In the genomic region with DNA sequence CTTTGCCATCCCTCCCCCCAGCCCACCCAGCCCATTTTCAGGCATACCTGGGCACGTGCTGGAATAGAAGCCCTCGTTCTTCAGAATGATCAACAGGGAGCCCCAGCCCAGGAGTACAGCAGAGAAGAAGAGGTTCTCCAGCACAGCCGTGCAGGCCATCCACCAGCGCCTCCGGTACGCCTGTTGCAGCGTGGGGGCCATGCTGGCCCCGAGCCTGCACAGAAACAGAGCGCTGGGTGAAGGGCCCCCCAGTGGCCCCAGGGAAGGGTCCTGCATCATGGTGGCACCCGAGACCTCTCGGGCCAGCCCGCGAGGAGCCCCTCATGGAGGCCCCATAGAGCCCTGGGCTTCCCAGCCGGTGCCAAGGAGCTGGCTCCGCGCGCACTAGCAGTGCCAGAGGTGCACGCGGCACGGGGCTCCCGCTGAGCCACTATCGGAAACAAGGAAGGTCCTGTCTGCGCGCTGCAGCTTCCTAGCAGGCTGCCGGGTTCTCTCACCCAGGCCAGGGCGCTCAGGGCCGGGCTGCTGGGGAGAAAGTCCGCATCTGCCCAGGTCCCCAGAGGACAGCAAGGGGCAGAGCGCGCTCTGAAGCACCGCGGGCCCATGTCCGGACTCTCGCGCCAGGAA, we compare ENCODE assay signal across 8 cellular contexts. TPM values are rescaled to one million over a fixed set of nuclear protein-coding genes. Genes with fewer than 3 reads are reported as not detected.
DNase-seq lines count a peak whose midpoint lies in the region; ATAC-seq and TF ChIP-seq lines count a peak whose summit lies in the region.

No MANE protein-coding gene starts in this region.

- H3K27ac Mint-ChIP-seq in activated CD4-positive, alpha-beta T cell treated with anti-CD3 and anti-CD28 coated beads for 36 hours: peak overlapping the region; percentile 91
- no peak overlapping the region for H3K27ac Mint-ChIP-seq in MCF 10A (ENCODE audit: low read depth, unreplicated experiment)

- CTCF ChIA-PET in activated CD4-positive, alpha-beta T cell treated with anti-CD3 and anti-CD28 coated beads for 36 hours (lab: Charles Lee): interaction anchor here (0.5 to 9.0 kb wide), 13 partner anchors 8 to 264 kb away, joined by 3 to 112 read pairs (median 4); a partner anchor contains a TSS
- CTCF ChIA-PET in RWPE1 (lab: Yijun Ruan, JAX) (interaction anchor here (0.6 to 4.5 kb wide), 3 partner anchors 20 to 1054 kb away, joined by 3 to 28 read pairs (median 5); no protein-coding TSS in a partner anchor), MCF 10A (lab: Yijun Ruan, JAX) (interaction anchor here (0.6 to 7.1 kb wide), 6 partner anchors 13 to 230 kb away, joined by 3 to 70 read pairs (median 6); no protein-coding TSS in a partner anchor)

- POLR2A ChIA-PET in activated CD4-positive, alpha-beta T cell treated with anti-CD3 and anti-CD28 coated beads for 36 hours (lab: Charles Lee): interaction anchor here (0.6 to 1.7 kb wide), 5 partner anchors 10 to 198 kb away, joined by 3 to 4 read pairs (median 3); a partner anchor contains a TSS
- POLR2A ChIA-PET in RWPE1 (lab: Yijun Ruan, JAX; ENCODE audit: low non-redundant PET): no interaction called here
- POLR2A ChIA-PET in MCF 10A (lab: Yijun Ruan, JAX): interaction anchor here (1.0 to 1.3 kb wide), 3 partner anchors 56 to 202 kb away, joined by 3 to 5 read pairs (median 3); no protein-coding TSS in a partner anchor

- TF ChIP-seq CTCF in RWPE1 (conservative IDR thresholded peaks at IDR 0.05; ENCODE audit: low read depth) (no peak), MCF 10A (IDR thresholded peaks at IDR 0.05; ENCODE audit: unreplicated experiment) (no peak)

- H3K27ac ChIP-seq in RWPE1: peak overlapping the region; percentile 63

- BruUV-seq in MCF 10A (replicated peaks; lab: Mats Ljungman, UMichigan): no TSS peak

- peak; percentile 49 for ATAC-seq in activated CD4-positive, alpha-beta T cell treated with anti-CD3 and anti-CD28 coated beads for 36 hours
- ATAC-seq in HG03135 (IDR thresholded peaks at IDR 0.05; ENCODE audit: unreplicated experiment) (peak; percentile 37), left colon (peak; percentile 83)

- H3K4me1 Mint-ChIP-seq in activated CD4-positive, alpha-beta T cell treated with anti-CD3 and anti-CD28 coated beads for 36 hours: peaks cover 31% of the 10 kb centered on the region
- no peaks in the 10 kb centered on the region for H3K4me1 Mint-ChIP-seq in MCF 10A (ENCODE audit: insufficient read depth, unreplicated experiment)

- peaks cover 2% of the 10 kb centered on the region for H3K36me3 Mint-ChIP-seq in activated CD4-positive, alpha-beta T cell treated with anti-CD3 and anti-CD28 coated beads for 36 hours (ENCODE audit: low read depth)
- no peaks in the 10 kb centered on the region for H3K36me3 Mint-ChIP-seq in MCF 10A (ENCODE audit: insufficient read depth, unreplicated experiment)

- no peaks in the 10 kb centered on the region for H3K27me3 Mint-ChIP-seq in activated CD4-positive, alpha-beta T cell treated with anti-CD3 and anti-CD28 coated beads for 36 hours
- H3K27me3 Mint-ChIP-seq in MCF 10A (ENCODE audit: insufficient read depth, unreplicated experiment): no peaks in the 10 kb centered on the region

- intact Hi-C loops in activated CD4-positive, alpha-beta T cell treated with anti-CD3 and anti-CD28 coated beads for 36 hours (cut with DNase I, micrococcal nuclease): loop anchor here (1.0 to 2.0 kb wide), 3 partner anchors 13 to 21 kb away; no protein-coding TSS in a partner anchor
- intact Hi-C loops in MCF 10A (cut with micrococcal nuclease): no loop called here
- intact Hi-C loops in left colon (cut with DNase I, micrococcal nuclease): no loop called here

- peak; percentile 65 for DNase-seq in activated CD4-positive, alpha-beta T cell treated with anti-CD3 and anti-CD28 coated beads for 36 hours
- no peak for DNase-seq in activated CD4-positive, alpha-beta T cell treated with anti-CD3 and anti-CD28 coated beads for 1 hour
- no peak for DNase-seq in RWPE1 (ENCODE audit: low spot score)
- DNase-seq in MCF 10A (ENCODE audit: unreplicated experiment): no peak
- peak; percentile 47 to 71 for DNase-seq in left colon
- DNase-seq in stimulated activated CD4-positive, alpha-beta T cell treated with anti-CD3 and anti-CD28 coated beads, Interleukin-4, amount 100 ng/mL, for 4 hours: peak; percentile 23 to 42
- no peak for DNase-seq in NCI-H1048 (lab: John Stamatoyannopoulos, UW)

- no peaks in the 10 kb centered on the region for H3K9me3 Mint-ChIP-seq in activated CD4-positive, alpha-beta T cell treated with anti-CD3 and anti-CD28 coated beads for 36 hours (ENCODE audit: low read depth)
- no peaks in the 10 kb centered on the region for H3K9me3 Mint-ChIP-seq in MCF 10A (ENCODE audit: unreplicated experiment)

- H3K4me3 Mint-ChIP-seq in activated CD4-positive, alpha-beta T cell treated with anti-CD3 and anti-CD28 coated beads for 36 hours: peak overlapping the region; percentile 91
- H3K4me3 Mint-ChIP-seq in MCF 10A (ENCODE audit: unreplicated experiment): peak overlapping the region; percentile 83

RNA-seq across cellular contexts. Expression of a gene that starts 1.5 kb away (rescaled TPM):
- total RNA-seq in activated CD4-positive, alpha-beta T cell treated with anti-CD3 and anti-CD28 coated beads for 36 hours: 10 to 100 TPM; 27.6 to 28.7 TPM
- 1.7 and 3.2 TPM in 2 replicates for total RNA-seq in MCF 10A (2022)
- total RNA-seq in left colon: 1 to 10 TPM; 7.1 to 9.6 TPM

RNA-seq across cellular contexts. Expression of a gene that starts 16.5 kb away (rescaled TPM):
- total RNA-seq in activated CD4-positive, alpha-beta T cell treated with anti-CD3 and anti-CD28 coated beads for 36 hours: 100 to 1,000 TPM; 124 to 158 TPM
- total RNA-seq in MCF 10A (2022) (52.2 and 80.3 TPM in 2 replicates), left colon (10 to 100 TPM; 28.6 to 47.4 TPM)

RNA-seq across cellular contexts. Expression of a gene that starts 23.4 kb away (rescaled TPM):
- total RNA-seq in activated CD4-positive, alpha-beta T cell treated with anti-CD3 and anti-CD28 coated beads for 36 hours: not detected
- not detected in 2 replicates for total RNA-seq in MCF 10A (2022)
- not detected for total RNA-seq in left colon

RNA-seq across cellular contexts. Expression of a gene that starts 53.4 kb away (rescaled TPM):
- total RNA-seq in activated CD4-positive, alpha-beta T cell treated with anti-CD3 and anti-CD28 coated beads for 36 hours: 100 to 1,000 TPM; 179 to 252 TPM
- 17.0 and 17.3 TPM in 2 replicates for total RNA-seq in MCF 10A (2022)
- 10 to 100 TPM; 27.6 to 47.2 TPM for total RNA-seq in left colon

RNA-seq across cellular contexts. Expression of a gene that starts 53.7 kb away (rescaled TPM):
- total RNA-seq in activated CD4-positive, alpha-beta T cell treated with anti-CD3 and anti-CD28 coated beads for 36 hours: under 1 TPM; 0.33 to 0.39 TPM
- total RNA-seq in MCF 10A (2022) (2.0 and 3.2 TPM in 2 replicates), left colon (under 1 TPM; 0.67 to 0.98 TPM)

Comparison
In these comparisons a context has a peak if more than half of its experiments do, and no peak if none do; other contexts are left out.
1. DNase-seq: peak in activated CD4-positive, alpha-beta T cell treated with anti-CD3 and anti-CD28 coated beads for 36 hours (single experiment), left colon (2 of 2) and stimulated activated CD4-positive, alpha-beta T cell treated with anti-CD3 and anti-CD28 coated beads, Interleukin-4, amount 100 ng/mL, for 4 hours (2 of 2); none in activated CD4-positive, alpha-beta T cell treated with anti-CD3 and anti-CD28 coated beads for 1 hour (single experiment), RWPE1 (single experiment), MCF 10A (single experiment) and NCI-H1048 (single experiment).
2. intact Hi-C loops: an anchor here in activated CD4-positive, alpha-beta T cell treated with anti-CD3 and anti-CD28 coated beads for 36 hours (1.0 to 2.0 kb wide); none called in MCF 10A and left colon.
3. Peak in every context shown above with its lines, with median percentiles within 50 percentile points of each other: ATAC-seq.